13 cellular contexts compared by ENCODE assay signal in the genomic region with DNA sequence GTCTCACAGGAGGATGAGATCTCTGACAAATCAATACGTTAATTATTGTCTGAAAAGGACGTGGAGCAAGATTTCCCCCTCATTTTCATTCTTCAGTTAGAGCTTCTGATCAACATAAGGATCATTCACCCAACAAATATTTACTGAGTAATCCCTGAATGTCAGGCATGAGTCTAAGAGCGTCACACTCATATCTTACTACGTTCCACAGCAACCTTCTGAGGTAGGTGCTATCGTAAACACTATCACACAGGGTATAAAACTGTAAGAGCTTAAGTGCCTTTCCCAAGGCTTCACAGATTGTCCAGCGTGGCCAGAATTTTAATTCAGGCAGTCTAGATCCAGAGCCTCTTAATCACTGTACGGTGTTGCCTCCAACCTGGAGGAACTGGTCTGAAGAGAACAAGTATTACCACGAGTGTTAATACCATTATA. TPM values are rescaled to one million over a fixed set of nuclear protein-coding genes. Genes with fewer than 3 reads are reported as not detected.
DNase-seq lines count a peak whose midpoint lies in the region; ATAC-seq, FAIRE-seq and TF ChIP-seq lines count a peak whose summit lies in the region.
"Had no signal": no experiment of that assay in that cellular context is flagged by ENCODE, and none has a peak within 500 bp of the region (broad histone marks: within the 10 kb centered on the region; RNA-seq: fewer than 3 reads in every experiment).

No MANE protein-coding gene starts in this region.

- TF ChIP-seq POLR2A in HepG2 (IDR thresholded peaks at IDR 0.05; ENCODE audit: insufficient read depth in 1 of 2, low read depth in 2 of 2, low read length in 2 of 2) (no peak), thyroid gland (IDR thresholded peaks at IDR 0.05) (no peak)

- POLR2A ChIA-PET in HepG2 (lab: Yijun Ruan, JAX), result interaction anchor here (0.8 to 8.2 kb wide), 11 partner anchors 8 to 221 kb away, joined by 3 to 265 read pairs (median 4); a partner anchor contains a TSS

- H3K27ac Mint-ChIP-seq in stimulated activated effector memory CD8-positive, alpha-beta T cell treated with anti-CD3 and anti-CD28 coated beads, Interleukin-12 subunit alpha, Interleukin-12 subunit beta, amount 100 ng/mL, for 72 hours, result no peak overlapping the region

- in situ Hi-C loops in mammary epithelial cell (cut with MboI; ENCODE audit: low sequenced_read_pairs in 2 of 2), result no loop called here
- in situ Hi-C loops in HepG2 (cut with HindIII; ENCODE audit: extremely low pct_ligation_motif_present, low pct_unique_long_range_greater_than_20kb), result no loop called here

- H3K27me3 ChIP-seq in mammary epithelial cell (ENCODE audit: insufficient read depth, low read length) (no peaks in the 10 kb centered on the region), HepG2 (ENCODE audit: control insufficient read depth in 1 of 2, insufficient read depth in 2 of 2, low read length in 2 of 2) (no peaks in the 10 kb centered on the region; a peak in 1 of 5 replicates), thyroid gland (no peaks in the 10 kb centered on the region)

- dilution Hi-C loops in mammary epithelial cell (cut with HindIII; ENCODE audit: low sequenced_read_pairs), result no loop called here

- H3K9me3 ChIP-seq in mammary epithelial cell (replicated peaks; ENCODE audit: insufficient read depth, low read length) (no peaks in the 10 kb centered on the region), HepG2 (ENCODE audit: low read length) (no peaks in the 10 kb centered on the region), thyroid gland (no peaks in the 10 kb centered on the region)

- H3K9ac ChIP-seq in mammary epithelial cell (ENCODE audit: insufficient read depth, low read length) (no peak overlapping the region), HepG2 (ENCODE audit: insufficient read depth, low read depth, low read length) (peak overlapping the region; percentile 93)

- TF ChIP-seq CTCF in mammary epithelial cell (conservative IDR thresholded peaks at IDR 0.05 in 1 of 2, IDR thresholded peaks at IDR 0.05 in 1 of 2; ENCODE audit: extremely low read depth in 1 of 2, insufficient read depth in 1 of 2, low read depth in 1 of 2, low read length in 2 of 2) (no peak), HepG2 (CRISPR knock-in tag; IDR thresholded peaks at IDR 0.05) (no peak), thyroid gland (IDR thresholded peaks at IDR 0.05) (no peak)

- H3K79me2 ChIP-seq in mammary epithelial cell (ENCODE audit: insufficient read depth, low read length) (no peaks in the 10 kb centered on the region), HepG2 (ENCODE audit: insufficient read depth, low read length) (peaks cover 33% of the 10 kb centered on the region)

- H3K4me1 Mint-ChIP-seq in stimulated activated effector memory CD8-positive, alpha-beta T cell treated with anti-CD3 and anti-CD28 coated beads, Interleukin-12 subunit alpha, Interleukin-12 subunit beta, amount 100 ng/mL, for 72 hours, result no peaks in the 10 kb centered on the region

- H3K27ac ChIP-seq in mammary epithelial cell (ENCODE audit: insufficient read depth, low read depth, low read length), result peak overlapping the region; percentile 99
- peak overlapping the region; percentile 100 for H3K27ac ChIP-seq in HepG2 (ENCODE audit: extremely low read length, insufficient read depth, low read length)
- peak overlapping the region in 2 of 3 donors; percentile 76 to 77 for H3K27ac ChIP-seq in thyroid gland

- CTCF ChIA-PET in mammary epithelial cell (lab: Charles Lee; ENCODE audit: low non-redundant PET) (interaction anchor here (0.6 kb wide), 1 partner anchor 36 kb away, joined by 4 read pairs; no protein-coding TSS in a partner anchor), HepG2 (lab: Yijun Ruan, JAX; ENCODE audit: low intra/inter-chr PET ratio, low total read pairs) (no interaction called here)

- H2AFZ ChIP-seq in mammary epithelial cell (ENCODE audit: low read depth, low read length), result no peak overlapping the region
- H2AFZ ChIP-seq in HepG2 (ENCODE audit: low read length), result no peak overlapping the region

- no peaks in the 10 kb centered on the region for H3K36me3 Mint-ChIP-seq in stimulated activated effector memory CD8-positive, alpha-beta T cell treated with anti-CD3 and anti-CD28 coated beads, Interleukin-12 subunit alpha, Interleukin-12 subunit beta, amount 100 ng/mL, for 72 hours

- TF ChIP-seq EP300 in HepG2 (IDR thresholded peaks at IDR 0.05; ENCODE audit: low read depth in 2 of 2, low read length in 2 of 2) (0 out of 4 replicates have a peak, but pooled peaks of 1 of the 2 experiments have one; percentile 15), HepG2 (CRISPR knock-in tag; IDR thresholded peaks at IDR 0.05; ENCODE audit: borderline replicate concordance) (no peak)

- DNase-seq in DMS53 (lab: John Stamatoyannopoulos, UW) (peak; percentile 68), DMS53 treated with DMSO at 0.1 percent for 48 hours (lab: John Stamatoyannopoulos, UW; ENCODE audit: unreplicated experiment) (no peak), mammary epithelial cell (peak; percentile 77), HepG2 (ENCODE audit: low spot score) (no peak), thyroid gland (no peak), NCI-H524 (lab: John Stamatoyannopoulos, UW) (no peak)
- no peak for DNase-seq in stimulated activated effector memory CD8-positive, alpha-beta T cell treated with anti-CD3 and anti-CD28 coated beads, Interleukin-12 subunit alpha, Interleukin-12 subunit beta, amount 100 ng/mL, for 72 hours (ENCODE audit: low spot score in 2 of 2)
- no peak for DNase-seq in activated CD4-positive, alpha-beta T cell treated with anti-CD3 and anti-CD28 coated beads, Interleukin-2, amount 50 U/mL, for 48 hours
- DNase-seq: 8988T; NCI-H1048; stimulated activated naive CD4-positive, alpha-beta T cell; T-helper 9 cell had no signal

- BruUV-seq in mammary epithelial cell (replicated peaks; lab: Mats Ljungman, UMichigan) (no TSS peak), HepG2 (replicated peaks; lab: Mats Ljungman, UMichigan) (no TSS peak)

- no peak for FAIRE-seq in HepG2 (lab: Jason Lieb, UNC)
- FAIRE-seq: frontal cortex had no signal

- H3K36me3 ChIP-seq in mammary epithelial cell (ENCODE audit: insufficient read depth, low read length) (no peaks in the 10 kb centered on the region), HepG2 (replicated peaks in 1 of 2; ENCODE audit: control insufficient read depth in 1 of 2, insufficient read depth in 2 of 2, low read length in 2 of 2) (no peaks in the 10 kb centered on the region), thyroid gland (no peaks in the 10 kb centered on the region)

- H3K9me3 Mint-ChIP-seq in stimulated activated effector memory CD8-positive, alpha-beta T cell treated with anti-CD3 and anti-CD28 coated beads, Interleukin-12 subunit alpha, Interleukin-12 subunit beta, amount 100 ng/mL, for 72 hours, result no peaks in the 10 kb centered on the region

- 64% methylated on average over 8 of the region's 8 CpGs for WGBS in mammary epithelial cell (ENCODE audit: low coverage, missing lambda C conversion rate)
- WGBS in HepG2 (ENCODE audit: low lambda C conversion rate), result 35% methylated on average over 8 of the region's 8 CpGs
- WGBS in thyroid gland, 2 donors, result 80 to 93% methylated on average over 8 of the region's 8 CpGs

- intact Hi-C loops in mammary epithelial cell (cut with micrococcal nuclease) (loop anchor here (5.0 kb wide), 1 partner anchor 91 kb away; no protein-coding TSS in a partner anchor), HepG2 (cut with micrococcal nuclease; ENCODE audit: unreplicated experiment) (loop anchor here (5.0 kb wide), 1 partner anchor 166 kb away; a partner anchor contains a TSS), thyroid gland (cut with DNase I) (no loop called here)

- TF ChIP-seq RAD21 in HepG2 (CRISPR knock-in tag; IDR thresholded peaks at IDR 0.05), result no peak

- H4K20me1 ChIP-seq in mammary epithelial cell (ENCODE audit: insufficient read depth, low read length) (no peaks in the 10 kb centered on the region), HepG2 (ENCODE audit: insufficient read depth, low read length) (no peaks in the 10 kb centered on the region)

- H3K4me2 ChIP-seq in mammary epithelial cell (ENCODE audit: insufficient read depth, low read depth, low read length), result peak overlapping the region; percentile 77
- H3K4me2 ChIP-seq in HepG2 (ENCODE audit: low read depth, low read length), result peak overlapping the region; percentile 78

- H3K4me3 Mint-ChIP-seq in stimulated activated effector memory CD8-positive, alpha-beta T cell treated with anti-CD3 and anti-CD28 coated beads, Interleukin-12 subunit alpha, Interleukin-12 subunit beta, amount 100 ng/mL, for 72 hours, result no peak overlapping the region

- H3K4me3 ChIP-seq in mammary epithelial cell (replicated peaks in 1 of 3; ENCODE audit: insufficient read depth in 1 of 3, low read depth in 2 of 3, low read length in 3 of 3), result no peak overlapping the region
- peak overlapping the region in 2 of 3 experiments; percentile 9 to 40; a peak in 2 of 6 replicates for H3K4me3 ChIP-seq in HepG2 (replicated peaks in 1 of 3; ENCODE audit: insufficient read depth in 1 of 3, low read depth in 2 of 3, low read length in 3 of 3)
- no peak overlapping the region for H3K4me3 ChIP-seq in thyroid gland (replicated peaks in 1 of 3)

- ATAC-seq in HepG2, result no peak
- ATAC-seq in stimulated activated effector memory CD8-positive, alpha-beta T cell treated with anti-CD3 and anti-CD28 coated beads, Interleukin-12 subunit alpha, Interleukin-12 subunit beta, amount 100 ng/mL, for 72 hours, result no peak

- H3K4me1 ChIP-seq in mammary epithelial cell (ENCODE audit: insufficient read depth, low read length) (peaks cover 43% of the 10 kb centered on the region), HepG2 (ENCODE audit: insufficient read depth, low read length) (peaks cover 94% of the 10 kb centered on the region), thyroid gland (peaks cover 13 to 25% of the 10 kb centered on the region in 2 donors)

RNA-seq across cellular contexts. Expression of a gene that starts 10.6 kb away (rescaled TPM):
- total RNA-seq in mammary epithelial cell (100 to 1,000 TPM; 121 to 246 TPM), HepG2 (2016; rRNA removed; fragmentation: Illumina TruSeq; extraction: Trizol) (226 and 431 TPM in 2 replicates), thyroid gland (100 to 1,000 TPM in 1 of 4 donors, 10 to 100 TPM in 3; 32.4 to 244 (median 79.3) TPM)
- polyA plus RNA-seq in mammary epithelial cell (285 TPM), HepG2 (2011; rRNA removed) (1,198 and 1,359 TPM in 2 replicates)
- polyA minus RNA-seq in mammary epithelial cell, result 178 TPM
- 208 and 219 TPM in 2 replicates for total RNA-seq in HepG2 (2016; cell fraction: cytosol; rRNA removed; fragmentation: Illumina TruSeq; extraction: Trizol; ENCODE audit: low read depth)
- 231 and 434 TPM in 2 replicates for total RNA-seq in HepG2 (2016; cell fraction: insoluble cytoplasmic fraction; rRNA removed; fragmentation: Illumina TruSeq; extraction: Trizol)
- total RNA-seq in HepG2 (2016; cell fraction: membrane; rRNA removed; fragmentation: Illumina TruSeq; extraction: Trizol), result 245 and 253 TPM in 2 replicates
- 420 and 443 TPM in 2 replicates for total RNA-seq in HepG2 (2016; cell fraction: nucleus; rRNA removed; fragmentation: Illumina TruSeq; extraction: Trizol)
- polyA plus RNA-seq in HepG2 (2011; cell fraction: cytosol; rRNA removed), result 1,424 and 1,669 TPM in 2 replicates
- polyA plus RNA-seq in HepG2 (2011; cell fraction: nucleus; rRNA removed), result 327 and 438 TPM in 2 replicates
- polyA plus RNA-seq in HepG2 (2012), result 451 and 486 TPM in 2 replicates
- polyA plus RNA-seq in HepG2 (2016; cell fraction: cytosol; fragmentation: Illumina TruSeq; extraction: Trizol; ENCODE audit: low read depth), result 115 and 136 TPM in 2 replicates
- 218 and 233 TPM in 2 replicates for polyA plus RNA-seq in HepG2 (2016; cell fraction: insoluble cytoplasmic fraction; fragmentation: Illumina TruSeq; extraction: Trizol; ENCODE audit: low read depth)
- 148 and 158 TPM in 2 replicates for polyA plus RNA-seq in HepG2 (2016; cell fraction: membrane; fragmentation: Illumina TruSeq; extraction: Trizol; ENCODE audit: low read depth)
- polyA plus RNA-seq in HepG2 (2016; cell fraction: nucleus; fragmentation: Illumina TruSeq; extraction: Trizol; ENCODE audit: insufficient read depth, low read depth), result 564 and 601 TPM in 2 replicates
- polyA minus RNA-seq in HepG2 (2011; rRNA and poly(A)+ RNA removed; ENCODE audit: low replicate concordance), result 1,057 and 2,299 TPM in 2 replicates
- 560 and 611 TPM in 2 replicates for polyA minus RNA-seq in HepG2 (2011; cell fraction: cytosol; rRNA and poly(A)+ RNA removed)
- 379 and 448 TPM in 2 replicates for polyA minus RNA-seq in HepG2 (2011; cell fraction: nucleus; rRNA and poly(A)+ RNA removed)

RNA-seq across cellular contexts. Expression of a gene that starts 54.6 kb away (rescaled TPM):
- total RNA-seq in mammary epithelial cell, result not detected
- polyA plus RNA-seq in mammary epithelial cell, result not detected
- polyA minus RNA-seq in mammary epithelial cell, result not detected
- not detected in 2 replicates for total RNA-seq in HepG2 (2016; rRNA removed; fragmentation: Illumina TruSeq; extraction: Trizol)
- not detected in 2 replicates for total RNA-seq in HepG2 (2016; cell fraction: cytosol; rRNA removed; fragmentation: Illumina TruSeq; extraction: Trizol; ENCODE audit: low read depth)
- not detected in 2 replicates for total RNA-seq in HepG2 (2016; cell fraction: insoluble cytoplasmic fraction; rRNA removed; fragmentation: Illumina TruSeq; extraction: Trizol)
- not detected in 2 replicates for total RNA-seq in HepG2 (2016; cell fraction: membrane; rRNA removed; fragmentation: Illumina TruSeq; extraction: Trizol)
- total RNA-seq in HepG2 (2016; cell fraction: nucleus; rRNA removed; fragmentation: Illumina TruSeq; extraction: Trizol), result not detected in 2 replicates
- polyA plus RNA-seq in HepG2 (2011; rRNA removed), result 0.15 and 0.25 TPM in 2 replicates
- 0.03 and 0.11 TPM in 2 replicates for polyA plus RNA-seq in HepG2 (2011; cell fraction: cytosol; rRNA removed)
- not detected in 2 replicates for polyA plus RNA-seq in HepG2 (2011; cell fraction: nucleus; rRNA removed)
- 0.08 TPM in 1 of 2 replicates, not detected in the other for polyA plus RNA-seq in HepG2 (2012)
- not detected in 2 replicates for polyA plus RNA-seq in HepG2 (2016; cell fraction: cytosol; fragmentation: Illumina TruSeq; extraction: Trizol; ENCODE audit: low read depth)
- polyA plus RNA-seq in HepG2 (2016; cell fraction: insoluble cytoplasmic fraction; fragmentation: Illumina TruSeq; extraction: Trizol; ENCODE audit: low read depth), result not detected in 2 replicates
- polyA plus RNA-seq in HepG2 (2016; cell fraction: membrane; fragmentation: Illumina TruSeq; extraction: Trizol; ENCODE audit: low read depth), result not detected in 2 replicates
- not detected in 2 replicates for polyA plus RNA-seq in HepG2 (2016; cell fraction: nucleus; fragmentation: Illumina TruSeq; extraction: Trizol; ENCODE audit: insufficient read depth, low read depth)
- not detected in 2 replicates for polyA minus RNA-seq in HepG2 (2011; rRNA and poly(A)+ RNA removed; ENCODE audit: low replicate concordance)
- polyA minus RNA-seq in HepG2 (2011; cell fraction: cytosol; rRNA and poly(A)+ RNA removed), result not detected in 2 replicates
- polyA minus RNA-seq in HepG2 (2011; cell fraction: nucleus; rRNA and poly(A)+ RNA removed), result not detected in 2 replicates
- total RNA-seq in thyroid gland, result 10 to 100 TPM in 3 of 4 donors, 1 to 10 TPM in 1; 9.7 to 33.3 (median 24.9) TPM

Comparison
In these comparisons a context has a peak if more than half of its experiments do, and no peak if none do; other contexts are left out.
1. DNase-seq: peak in DMS53 (single experiment) and mammary epithelial cell (single experiment); none in DMS53 treated with DMSO at 0.1 percent for 48 hours (single experiment), HepG2 (single experiment), thyroid gland (0 of 2), NCI-H524 (0 of 2), stimulated activated effector memory CD8-positive, alpha-beta T cell treated with anti-CD3 and anti-CD28 coated beads, Interleukin-12 subunit alpha, Interleukin-12 subunit beta, amount 100 ng/mL, for 72 hours (0 of 2) and activated CD4-positive, alpha-beta T cell treated with anti-CD3 and anti-CD28 coated beads, Interleukin-2, amount 50 U/mL, for 48 hours (0 of 2).
2. H3K4me3 ChIP-seq: peak in HepG2 (2 of 3); none in mammary epithelial cell (0 of 3) and thyroid gland (0 of 3).
3. RNA of a gene that starts 54.6 kb away (total RNA-seq): 9.7 to 33.3 TPM in thyroid gland; not detected in mammary epithelial cell and not detected in HepG2; every median in the first group is over 10 times any median in the second.
4. Peak in every context shown above with its lines, with median percentiles within 50 percentile points of each other: H3K27ac ChIP-seq.